Comparison of ENCODE assay signal across 8 cellular contexts in genomic region chr1:1505366-1505798, GRCh38. TPM values are rescaled to one million over a fixed set of nuclear protein-coding genes. Genes with fewer than 3 reads are reported as not detected.
A peak's percentile ranks its signal among the peaks of the same experiment; 100 is the strongest.
DNase-seq lines count a peak whose midpoint lies in the region; ATAC-seq, FAIRE-seq and TF ChIP-seq lines count a peak whose summit lies in the region.
"Not testable (repeated sequence)": the region's sequence is repeated elsewhere in the genome, so short reads cannot be mapped to it uniquely, and the experiment has no call there.

No MANE protein-coding gene starts in this region.

- not testable (repeated sequence) for H3K9me3 ChIP-seq in A549; colonic mucosa; kidney (ENCODE audit: control insufficient read depth in 1 of 2, low read length in 2 of 2); prostate gland

- peak; percentile 78 to 82 for ATAC-seq in A549

- peak overlapping the region; percentile 74 for H3K4me2 ChIP-seq in A549

- 0 out of 5 replicates have a peak, but pooled peaks of 1 of the 2 experiments have one; percentile 24 for TF ChIP-seq RAD21 in A549 (conservative IDR thresholded peaks at IDR 0.05 in 1 of 2, IDR thresholded peaks at IDR 0.05 in 1 of 2)

- not testable (repeated sequence) for TF ChIP-seq POLR2A in A549 (IDR thresholded peaks at IDR 0.05; ENCODE audit: low read length); prostate gland (IDR thresholded peaks at IDR 0.05)

- not testable (repeated sequence) for DNase-seq in A549 (ENCODE audit: low read depth in 1 of 2, low spot score in 1 of 2); GM10266 (ENCODE audit: extremely low spot score); Jurkat, Clone E6-1 (ENCODE audit: low read depth, low spot score); kidney
- DNase-seq in NOMO-1 treated with dmso at 0.1 percent for 144 hours (lab: John Stamatoyannopoulos, UW; ENCODE audit: unreplicated experiment) (peak; percentile 6), colonic mucosa (peak; percentile 55), prostate gland (ENCODE audit: low spot score) (peak; percentile 36)
- DNase-seq in activated CD4-positive, alpha-beta T cell treated with anti-CD3 and anti-CD28 coated beads for 48 hours, result peak; percentile 39

- CTCF ChIA-PET in A549 (lab: Yijun Ruan, JAX), result interaction anchor here (0.6 to 11.5 kb wide), 19 partner anchors 10 to 157 kb away, joined by 3 to 162 read pairs (median 5); partner anchors contain the start of genes CCNL2 and MRPL20

- not testable (repeated sequence) for H3K36me3 ChIP-seq in colonic mucosa; kidney (ENCODE audit: control insufficient read depth in 1 of 2, insufficient read depth in 2 of 2, low read length in 2 of 2); prostate gland

- H3K4me3 ChIP-seq in A549, result peak overlapping the region; percentile 26; the same call in 1 of the 3 replicates
- peak overlapping the region; percentile 42 for H3K4me3 ChIP-seq in Jurkat, Clone E6-1 (ENCODE audit: low read length)
- peak overlapping the region; percentile 5 for H3K4me3 ChIP-seq in colonic mucosa
- H3K4me3 ChIP-seq in kidney (ENCODE audit: low read length in 2 of 2), result peak overlapping the region in 1 of 2 donors; percentile 18
- not testable (repeated sequence) for H3K4me3 ChIP-seq in prostate gland

- TF ChIP-seq CTCF in A549 (IDR thresholded peaks at IDR 0.05); kidney (IDR thresholded peaks at IDR 0.05; ENCODE audit: borderline replicate concordance, extremely low read depth, insufficient read depth): not testable (repeated sequence)
- TF ChIP-seq CTCF in GM10266 (IDR thresholded peaks at IDR 0.05; ENCODE audit: control insufficient read depth, insufficient read depth, low read depth, missing control alignments) (peak; percentile 27), colonic mucosa (IDR thresholded peaks at IDR 0.05) (peak; percentile 33), prostate gland (IDR thresholded peaks at IDR 0.05) (peak in 3 of 4 experiments; percentile 19 to 62 (median 61))

- WGBS in A549 (ENCODE audit: missing lambda C conversion rate), result 6% methylated on average over 12 of the region's 22 CpGs
- 6% methylated on average over 10 of the region's 22 CpGs for WGBS in prostate gland

- not testable (repeated sequence) for H3K27me3 ChIP-seq in colonic mucosa; prostate gland (replicated peaks; ENCODE audit: insufficient read depth)

- TF ChIP-seq EP300 in A549 (IDR thresholded peaks at IDR 0.05), result not testable (repeated sequence)

- H3K27ac ChIP-seq in A549 (peak overlapping the region; percentile 38 to 61), colonic mucosa (peak overlapping the region; percentile 7), kidney (ENCODE audit: low read depth in 2 of 2, low read length in 2 of 2) (peak overlapping the region in 1 of 2 donors; percentile 51), prostate gland (peak overlapping the region; percentile 78 to 81)

- intact Hi-C loops in colonic mucosa (cut with DNase I); kidney (cut with DNase I); prostate gland (cut with DNase I): not testable (repeated sequence)

- POLR2A ChIA-PET in A549 (lab: Yijun Ruan, JAX), result interaction anchor here (1.2 to 1.6 kb wide), 2 partner anchors 106 to 130 kb away, joined by 4 to 5 read pairs; partner anchors contain the start of genes AURKAIP1 and CCNL2

- FAIRE-seq in A549 (lab: Jason Lieb, UNC), result not testable (repeated sequence)
- peak; percentile 25 for FAIRE-seq in kidney (lab: Jason Lieb, UNC)

- H3K9ac ChIP-seq in colonic mucosa (ENCODE audit: low read depth in 2 of 2, low read length in 2 of 2), result peak overlapping the region in 1 of 2 donors; percentile 24
- H3K9ac ChIP-seq in kidney (ENCODE audit: low read length in 2 of 2), result not testable (repeated sequence)

- H3K4me1 ChIP-seq in A549; colonic mucosa; kidney (ENCODE audit: control insufficient read depth in 1 of 2, insufficient read depth in 1 of 2, low read depth in 1 of 2, low read length in 2 of 2); prostate gland (replicated peaks): not testable (repeated sequence)

TF ChIP-seq in A549, 52 proteins besides CTCF, POLR2A, EP300 and RAD21:
- TF ChIP-seq JUN (IDR thresholded peaks at IDR 0.05) (0 out of 5 replicates have a peak, but pooled peaks of 1 of the 2 experiments have one; percentile 23), MAX (IDR thresholded peaks at IDR 0.05) (0 out of 2 replicates have a peak, but pooled peaks have one; percentile 10)

RNA-seq across cellular contexts. Expression of gene ATAD3A, which starts 6.6 kb away (rescaled TPM):
- polyA plus RNA-seq in A549 (2011; rRNA removed) (6.6 and 10.9 TPM in 2 replicates), A549 (2017; fragmentation: RNase III; extraction: RNeasy Plus Mini Kit Qiagen cat#74134 plus additional on column Dnase treatment) (25.1 to 29.1 TPM (median 27.2 TPM) in 3 replicates), kidney (ENCODE audit: insufficient read depth, low read depth, low replicate concordance) (17.5 TPM)
- 37.2 and 44.0 TPM in 2 replicates for polyA plus RNA-seq in A549 (2012; cell fraction: cytosol; rRNA removed)
- polyA plus RNA-seq in A549 (2012; cell fraction: nucleus; rRNA removed), result 58.1 and 78.3 TPM in 2 replicates
- 6.2 and 10.8 TPM in 2 replicates for polyA minus RNA-seq in A549 (2011; rRNA and poly(A)+ RNA removed)
- polyA plus RNA-seq in Jurkat, Clone E6-1 (2012; ENCODE audit: insufficient read depth, insufficient read length), result 59.0 TPM
- total RNA-seq in colonic mucosa (10 to 100 TPM; 19.6 to 74.0 TPM), kidney (19.1 TPM), prostate gland (10 to 100 TPM; 30.0 to 32.8 TPM)

RNA-seq across cellular contexts. Expression of gene ATAD3B, which starts 33.8 kb away (rescaled TPM):
- 0.13 and 0.21 TPM in 2 replicates for polyA plus RNA-seq in A549 (2011; rRNA removed)
- polyA plus RNA-seq in A549 (2012; cell fraction: cytosol; rRNA removed), result 0.09 and 0.17 TPM in 2 replicates
- polyA plus RNA-seq in A549 (2012; cell fraction: nucleus; rRNA removed), result 0.08 and 0.10 TPM in 2 replicates
- polyA plus RNA-seq in A549 (2017; fragmentation: RNase III; extraction: RNeasy Plus Mini Kit Qiagen cat#74134 plus additional on column Dnase treatment), result 0.99 to 1.1 TPM (median 0.99 TPM) in 3 replicates
- 0.08 and 0.24 TPM in 2 replicates for polyA minus RNA-seq in A549 (2011; rRNA and poly(A)+ RNA removed)
- 28.5 TPM for polyA plus RNA-seq in Jurkat, Clone E6-1 (2012; ENCODE audit: insufficient read depth, insufficient read length)
- 10 to 100 TPM; 16.6 to 62.9 TPM for total RNA-seq in colonic mucosa
- 28.8 TPM for total RNA-seq in kidney
- polyA plus RNA-seq in kidney (ENCODE audit: insufficient read depth, low read depth, low replicate concordance), result 13.3 TPM
- 10 to 100 TPM; 16.8 to 26.9 TPM for total RNA-seq in prostate gland

RNA-seq across cellular contexts. Expression of gene TMEM240, which starts 35.0 kb away (rescaled TPM):
- polyA plus RNA-seq in A549 (2011; rRNA removed) (0.13 and 0.14 TPM in 2 replicates), A549 (2017; fragmentation: RNase III; extraction: RNeasy Plus Mini Kit Qiagen cat#74134 plus additional on column Dnase treatment) (0.55 to 1.1 TPM (median 1.1 TPM) in 3 replicates), kidney (ENCODE audit: insufficient read depth, low read depth, low replicate concordance) (1.7 TPM)
- 0.25 and 0.53 TPM in 2 replicates for polyA plus RNA-seq in A549 (2012; cell fraction: cytosol; rRNA removed)
- 3.6 and 4.2 TPM in 2 replicates for polyA plus RNA-seq in A549 (2012; cell fraction: nucleus; rRNA removed)
- not detected in 2 replicates for polyA minus RNA-seq in A549 (2011; rRNA and poly(A)+ RNA removed)
- not detected for polyA plus RNA-seq in Jurkat, Clone E6-1 (2012; ENCODE audit: insufficient read depth, insufficient read length)
- total RNA-seq in colonic mucosa (under 1 TPM; 0.77 to 0.91 TPM), kidney (1.9 TPM), prostate gland (1 to 10 TPM; 4.5 to 6.8 TPM)

RNA-seq across cellular contexts. Expression of gene ATAD3C, which starts 55.9 kb away (rescaled TPM):
- polyA plus RNA-seq in A549 (2011; rRNA removed), result not detected in 2 replicates
- not detected in 2 replicates for polyA plus RNA-seq in A549 (2012; cell fraction: cytosol; rRNA removed)
- polyA plus RNA-seq in A549 (2012; cell fraction: nucleus; rRNA removed), result not detected in 2 replicates
- polyA plus RNA-seq in A549 (2017; fragmentation: RNase III; extraction: RNeasy Plus Mini Kit Qiagen cat#74134 plus additional on column Dnase treatment), result not detected in 3 replicates
- polyA minus RNA-seq in A549 (2011; rRNA and poly(A)+ RNA removed), result not detected in 2 replicates
- polyA plus RNA-seq in Jurkat, Clone E6-1 (2012; ENCODE audit: insufficient read depth, insufficient read length), result not detected
- total RNA-seq in colonic mucosa, result under 1 TPM; 0.16 to 0.64 TPM
- 10.0 TPM for total RNA-seq in kidney
- polyA plus RNA-seq in kidney (ENCODE audit: insufficient read depth, low read depth, low replicate concordance), result 14.3 TPM
- total RNA-seq in prostate gland, result 1 to 10 TPM; 7.3 to 9.9 TPM
